8 cellular contexts compared by ENCODE assay signal in the genomic region with DNA sequence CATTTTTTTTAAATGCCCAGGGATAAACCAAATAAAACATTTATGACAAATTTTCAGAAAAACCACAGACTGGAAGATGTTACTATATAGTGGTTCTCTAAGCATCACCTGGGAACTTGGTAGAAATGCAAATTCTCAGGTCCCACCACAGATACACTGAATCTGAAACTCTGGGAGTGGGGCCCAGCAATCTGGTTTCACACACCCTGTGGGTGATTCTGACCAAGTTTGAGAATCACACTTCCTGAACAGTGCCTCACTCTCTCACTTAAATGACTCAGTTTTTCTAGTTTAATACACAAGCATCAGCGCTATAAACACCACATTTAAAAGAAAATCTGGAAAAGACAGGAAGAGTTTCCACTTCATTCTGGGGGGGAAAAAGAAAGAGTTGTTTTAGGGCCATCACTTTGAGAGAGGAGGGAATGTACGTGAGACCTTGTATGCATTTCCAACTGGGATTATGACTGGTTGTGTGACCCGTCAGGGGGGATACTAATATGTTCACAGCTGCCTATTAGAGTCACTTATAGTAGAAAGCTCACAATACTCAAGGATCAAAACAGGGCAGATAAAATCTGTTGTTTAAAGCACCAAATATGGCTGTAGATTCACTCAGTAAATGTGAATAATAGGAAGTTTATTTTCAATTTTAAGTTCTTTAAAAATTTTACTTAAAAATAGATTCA.
DNase-seq lines count a peak whose midpoint lies in the region; ATAC-seq lines count a peak whose summit lies in the region.

No MANE protein-coding gene starts in this region.

- ATAC-seq in GM18520 (IDR thresholded peaks at IDR 0.05; ENCODE audit: unreplicated experiment) (peak; percentile 69), GM21717 (IDR thresholded peaks at IDR 0.05; ENCODE audit: unreplicated experiment) (peak; percentile 94), HG03460 (IDR thresholded peaks at IDR 0.05; ENCODE audit: unreplicated experiment) (peak; percentile 78), GM19324 (IDR thresholded peaks at IDR 0.05; ENCODE audit: low FRiP score, unreplicated experiment) (no peak)

- peak; percentile 20 for DNase-seq in stimulated activated CD4-positive, alpha-beta T cell treated with anti-CD3 and anti-CD28 coated beads, Interleukin-12 subunit alpha, Interleukin-12 subunit beta, amount 100 ng/mL, for 4 hours
- DNase-seq in GOT3 (lab: John Stamatoyannopoulos, UW) (no peak), nucleus accumbens (lab: John Stamatoyannopoulos, UW) (no peak), NCI-H2029 (lab: John Stamatoyannopoulos, UW) (no peak)
